7 cellular contexts compared by ENCODE assay signal in genomic region chr13:110341445-110342247, GRCh38. TPM values are rescaled to one million over a fixed set of nuclear protein-coding genes. Genes with fewer than 3 reads are reported as not detected.
DNase-seq lines count a peak whose midpoint lies in the region; ATAC-seq and TF ChIP-seq lines count a peak whose summit lies in the region.

No MANE protein-coding gene starts in this region.

- H2BK15ac ChIP-seq in mesendoderm (replicated peaks; ENCODE audit: low read depth) = no peak overlapping the region

- H3K23ac ChIP-seq in mesendoderm (ENCODE audit: low read length) = no peak overlapping the region

- no peak overlapping the region for H2AK5ac ChIP-seq in mesendoderm (ENCODE audit: low read length)

- H3K27ac ChIP-seq in esophagus (ENCODE audit: low read depth in 2 of 2, low read length in 1 of 2) = peak overlapping the region; percentile 61 to 92
- H3K27ac ChIP-seq in sigmoid colon = peak overlapping the region; percentile 88 to 100 (median 94)
- no peak overlapping the region for H3K27ac ChIP-seq in mesendoderm (ENCODE audit: low read depth, low read length)

- H2BK120ac ChIP-seq in mesendoderm (ENCODE audit: low read depth, low read length) = no peak overlapping the region

- no peak overlapping the region for H4K5ac ChIP-seq in mesendoderm (ENCODE audit: low read length)

- peaks cover 2% of the 10 kb centered on the region for H3K79me2 ChIP-seq in mesendoderm (ENCODE audit: control insufficient read depth, insufficient read depth, low read length)

- H3K56ac ChIP-seq in mesendoderm (ENCODE audit: low read length) = no peak overlapping the region

- WGBS in esophagus, 2 donors = 36 to 51% methylated on average over 14 of the region's 14 CpGs
- WGBS in sigmoid colon, 2 donors = 31 to 52% methylated on average over 14 of the region's 14 CpGs
- no CpG with 5 or more reads among the region's 14 CpGs for WGBS in mesendoderm (ENCODE audit: extremely low coverage, insufficient coverage, low lambda C conversion rate)

- DNase-seq in NCI-H2029 (lab: John Stamatoyannopoulos, UW) (peak; percentile 91), sigmoid colon (no peak), mesendoderm (no peak), hepatic stellate cell (ENCODE audit: low spot score) (no peak), erythroblast (lab: John Stamatoyannopoulos, UW) (no peak)

- peaks cover 14% of the 10 kb centered on the region for H3K79me1 ChIP-seq in mesendoderm (ENCODE audit: low read length)

- H3K4me2 ChIP-seq in mesendoderm (ENCODE audit: low read length) = no peak overlapping the region

- H3K9ac ChIP-seq in mesendoderm (ENCODE audit: low read length) = no peak overlapping the region

- intact Hi-C loops in sigmoid colon (cut with DNase I) = loop anchor here (2.0 kb wide), 1 partner anchor 47 kb away; no protein-coding TSS in a partner anchor

- H3K36me3 ChIP-seq in esophagus (ENCODE audit: control insufficient read depth in 2 of 2, insufficient read depth in 2 of 2, low read length in 1 of 2) (no peaks in the 10 kb centered on the region), sigmoid colon (no peaks in the 10 kb centered on the region), mesendoderm (ENCODE audit: control insufficient read depth, insufficient read depth, low read length) (no peaks in the 10 kb centered on the region)

- TF ChIP-seq POLR2A in sigmoid colon (IDR thresholded peaks at IDR 0.05) (no peak), erythroblast (IDR thresholded peaks at IDR 0.05; ENCODE audit: low read length) (no peak)

- no peak overlapping the region for H2BK5ac ChIP-seq in mesendoderm (ENCODE audit: low read length)

- TF ChIP-seq CTCF in sigmoid colon (IDR thresholded peaks at IDR 0.05) = no peak

- no peaks in the 10 kb centered on the region for H3K27me3 ChIP-seq in esophagus (ENCODE audit: control insufficient read depth in 1 of 2, insufficient read depth in 2 of 2, low read length in 2 of 2)
- H3K27me3 ChIP-seq in sigmoid colon = no peaks in the 10 kb centered on the region
- H3K27me3 ChIP-seq in mesendoderm (ENCODE audit: insufficient read depth, low read length, poor library complexity) = no peaks in the 10 kb centered on the region

- H3K4me1 ChIP-seq in esophagus (ENCODE audit: control insufficient read depth in 2 of 2, insufficient read depth in 2 of 2, low read length in 1 of 2) (peaks cover 5 to 8% of the 10 kb centered on the region in 2 donors), sigmoid colon (peaks cover 0 to 88% (median 86%) of the 10 kb centered on the region in 4 donors), mesendoderm (ENCODE audit: control insufficient read depth, low read depth, low read length) (peaks cover 8% of the 10 kb centered on the region)

- TF ChIP-seq EP300 in sigmoid colon (IDR thresholded peaks at IDR 0.05) = peak in 2 of 4 donors; percentile 15 to 31

- H4K8ac ChIP-seq in mesendoderm (ENCODE audit: low read depth, low read length) = no peak overlapping the region

- no peak overlapping the region for H3K18ac ChIP-seq in mesendoderm (ENCODE audit: low read length)

- ATAC-seq in GM21515 (IDR thresholded peaks at IDR 0.05; ENCODE audit: unreplicated experiment) = peak; percentile 65

- no peak overlapping the region for H3K4ac ChIP-seq in mesendoderm (ENCODE audit: low read depth, low read length)

- no peaks in the 10 kb centered on the region for H3K9me3 ChIP-seq in esophagus (ENCODE audit: control insufficient read depth in 2 of 2, insufficient read depth in 1 of 2, low read depth in 1 of 2, low read length in 1 of 2)
- H3K9me3 ChIP-seq in sigmoid colon = no peaks in the 10 kb centered on the region

- H3K4me3 ChIP-seq in esophagus (ENCODE audit: low read depth in 1 of 2, low read length in 2 of 2) (no peak overlapping the region), sigmoid colon (peak overlapping the region in 2 of 4 donors; percentile 26 to 29), mesendoderm (ENCODE audit: low read length) (no peak overlapping the region)

RNA-seq across cellular contexts. Expression of gene COL4A2, which starts 34.6 kb away (rescaled TPM):
- 10 to 100 TPM; 25.3 to 39.2 TPM for polyA plus RNA-seq in esophagus
- 1,000 to 10,000 TPM in 1 of 4 donors, 100 to 1,000 TPM in 3; 306 to 1,039 (median 489) TPM for total RNA-seq in sigmoid colon
- polyA plus RNA-seq in sigmoid colon = 10 to 100 TPM; 24.0 to 83.5 (median 25.2) TPM
- polyA plus RNA-seq in mesendoderm (2013, experiment 1 of 2) = 32.1 TPM
- 31.1 TPM for polyA plus RNA-seq in mesendoderm (2013, experiment 2 of 2)

RNA-seq across cellular contexts. Expression of gene COL4A1, which starts 34.7 kb away (rescaled TPM):
- 10 to 100 TPM; 10.4 to 23.7 TPM for polyA plus RNA-seq in esophagus
- total RNA-seq in sigmoid colon = 100 to 1,000 TPM; 235 to 598 (median 350) TPM
- polyA plus RNA-seq in sigmoid colon = 10 to 100 TPM in 2 of 3 donors, 1 to 10 TPM in 1; 9.2 to 60.5 (median 10.8) TPM
- polyA plus RNA-seq in mesendoderm (2013, experiment 1 of 2) = 28.0 TPM
- polyA plus RNA-seq in mesendoderm (2013, experiment 2 of 2) = 29.2 TPM
